In the genomic region with DNA sequence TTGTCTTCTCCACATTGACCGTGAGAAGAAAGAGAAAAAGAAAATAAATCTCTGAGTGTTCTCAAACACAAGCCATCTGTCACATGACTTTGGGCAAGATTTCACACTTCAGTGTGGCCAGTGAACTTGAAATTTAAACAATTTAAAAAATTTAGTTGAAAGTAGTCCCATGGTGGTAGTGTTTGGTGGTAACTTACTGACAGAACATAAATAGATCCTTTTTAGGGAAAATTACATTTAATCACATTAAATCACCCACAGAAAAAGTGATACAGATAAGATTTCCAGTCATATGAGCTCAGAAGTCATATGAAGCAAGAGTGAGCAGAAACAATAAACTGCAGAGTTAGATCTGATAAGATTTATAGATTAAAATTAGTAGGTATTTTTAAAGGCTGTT, we compare ENCODE assay signal across 27 cellular contexts. TPM values are rescaled to one million over a fixed set of nuclear protein-coding genes. Genes with fewer than 3 reads are reported as not detected.
DNase-seq lines count a peak whose midpoint lies in the region; ATAC-seq, FAIRE-seq and TF ChIP-seq lines count a peak whose summit lies in the region.
"Had no signal": no experiment of that assay in that cellular context is flagged by ENCODE, and none has a peak within 500 bp of the region (broad histone marks: within the 10 kb centered on the region; RNA-seq: fewer than 3 reads in every experiment).

No MANE protein-coding gene starts in this region.

- TF ChIP-seq CTCF in HCT116 (IDR thresholded peaks at IDR 0.05 in 2 of 3, conservative IDR thresholded peaks at IDR 0.05 in 1 of 3; ENCODE audit: borderline replicate concordance in 1 of 3, insufficient read depth in 1 of 3, low read depth in 2 of 3, low read length in 2 of 3), result no peak
- no peak for TF ChIP-seq CTCF in PC-9 (conservative IDR thresholded peaks at IDR 0.05)
- TF ChIP-seq CTCF in chondrocyte (IDR thresholded peaks at IDR 0.05), result no peak
- TF ChIP-seq CTCF in osteocyte (IDR thresholded peaks at IDR 0.05), result no peak

- peak overlapping the region; percentile 65 for H3K27ac Mint-ChIP-seq in chondrocyte (ENCODE audit: unreplicated experiment)
- H3K27ac Mint-ChIP-seq in osteocyte (ENCODE audit: unreplicated experiment), result peak overlapping the region; percentile 0
- H3K27ac Mint-ChIP-seq: CD4-positive, CD25-positive, alpha-beta regulatory T cell had no signal

- H3K79me2 ChIP-seq in HCT116 (ENCODE audit: insufficient read depth, low read length), result no peaks in the 10 kb centered on the region
- H3K79me2 ChIP-seq in PC-9 (ENCODE audit: low read depth), result no peaks in the 10 kb centered on the region

- RAD21 ChIA-PET in HCT116 (lab: Charles Lee; ENCODE audit: low non-redundant PET in 1 of 2, low total read pairs in 2 of 2, uncharacterized antibody in 2 of 2, unreplicated experiment in 2 of 2), result no interaction called here

- H3K4me1 ChIP-seq in HCT116 (ENCODE audit: control insufficient read depth in 1 of 2, insufficient read depth in 2 of 2, low read length in 2 of 2), result no peaks in the 10 kb centered on the region; a peak in 1 of 4 replicates
- no peaks in the 10 kb centered on the region for H3K4me1 ChIP-seq in PC-9 (replicated peaks; ENCODE audit: insufficient read depth)
- H3K4me1 ChIP-seq: BLaER1, SJCRH30 had no signal

- intact Hi-C loops in HCT116 (cut with micrococcal nuclease) (loop anchor here (2.0 to 5.0 kb wide), 2 partner anchors 55 to 225 kb away; no protein-coding TSS in a partner anchor), PC-9 (cut with micrococcal nuclease; ENCODE audit: unreplicated experiment) (loop anchor here (2.0 to 5.0 kb wide), 3 partner anchors 140 to 543 kb away; no protein-coding TSS in a partner anchor)

- no peak for DNase-seq in HCT116 (ENCODE audit: low read depth, low spot score)
- DNase-seq in PC-9, result no peak
- DNase-seq in chondrocyte (ENCODE audit: low spot score), result no peak
- no peak for DNase-seq in osteocyte (ENCODE audit: extremely low spot score, unreplicated experiment)
- DNase-seq in GM19239 (ENCODE audit: insufficient read length, low spot score), result no peak
- DNase-seq in activated CD4-positive, alpha-beta T cell treated with anti-CD3 and anti-CD28 coated beads for 1 hour, result no peak
- DNase-seq in GF-D8 (lab: John Stamatoyannopoulos, UW), result no peak
- DNase-seq in iPS-NIHi7 (ENCODE audit: extremely low spot score), result no peak
- DNase-seq: CD4-positive, CD25-positive, alpha-beta regulatory T cell; DMS153; DND-41; GOT3; HCEC 1CT; MV-4-11; NCI-H1105; NCI-H1436 treated with DMSO at 0.1 percent for 48 hours; NCI-H187 treated with DMSO at 0.1 percent for 48 hours; NCI-H2171 treated with DMSO at 0.1 percent for 48 hours; NCI-H345; NCI-H510A treated with DMSO at 0.1 percent for 48 hours; NCI-H748 treated with DMSO at 0.1 percent for 48 hours; SJCRH30 had no signal

- no peaks in the 10 kb centered on the region for H3K9me3 ChIP-seq in HCT116 (ENCODE audit: control insufficient read depth in 1 of 2, insufficient read depth in 1 of 2, low read depth in 1 of 2, low read length in 2 of 2)
- H3K9me3 ChIP-seq in PC-9 (ENCODE audit: insufficient read depth, low read depth), result no peaks in the 10 kb centered on the region; the same call in 1 of the 2 replicates
- H3K9me3 ChIP-seq: BLaER1, SJCRH30 had no signal

- ATAC-seq in HCT116, result no peak
- ATAC-seq: K562 had no signal

- H2AFZ ChIP-seq in HCT116 (ENCODE audit: low read depth, low read length, poor library complexity, severe bottlenecking) (peak overlapping the region; percentile 87), PC-9 (peak overlapping the region; percentile 44; the same call in 1 of the 2 replicates)

- H3K27me3 Mint-ChIP-seq in chondrocyte (ENCODE audit: low read depth) (no peaks in the 10 kb centered on the region), osteocyte (ENCODE audit: unreplicated experiment) (no peaks in the 10 kb centered on the region)

- H3K4me1 Mint-ChIP-seq in chondrocyte (ENCODE audit: low read depth) (peaks cover 52% of the 10 kb centered on the region), osteocyte (ENCODE audit: unreplicated experiment) (peaks cover 47% of the 10 kb centered on the region)
- H3K4me1 Mint-ChIP-seq: CD4-positive, CD25-positive, alpha-beta regulatory T cell had no signal

- H3K4me3 Mint-ChIP-seq in chondrocyte (ENCODE audit: unreplicated experiment) (no peak overlapping the region), osteocyte (ENCODE audit: unreplicated experiment) (no peak overlapping the region)
- H3K4me3 Mint-ChIP-seq: CD4-positive, CD25-positive, alpha-beta regulatory T cell had no signal

- H3K9me2 ChIP-seq in HCT116 (ENCODE audit: insufficient read depth), result 0 out of 2 replicates have a peak, but pooled peaks cover 3% of the 10 kb centered on the region
- H3K9me2 ChIP-seq in PC-9 (ENCODE audit: insufficient read depth), result no peaks in the 10 kb centered on the region; the same call in 1 of the 2 replicates

- H3K9ac ChIP-seq in HCT116 (ENCODE audit: low read length), result no peak overlapping the region
- H3K9ac ChIP-seq: BLaER1 had no signal

- CTCF ChIA-PET in HCT116 (lab: Charles Lee), result interaction anchor here (0.8 kb wide), 1 partner anchor 55 kb away, joined by 3 read pairs; no protein-coding TSS in a partner anchor
- CTCF ChIA-PET in PC-9 (lab: Charles Lee), result no interaction called here

- H3K27me3 ChIP-seq in HCT116 (ENCODE audit: insufficient read depth, low read length), result no peaks in the 10 kb centered on the region
- no peaks in the 10 kb centered on the region for H3K27me3 ChIP-seq in PC-9 (ENCODE audit: insufficient read depth, low read depth)
- H3K27me3 ChIP-seq: BLaER1 had no signal

- H3K36me3 Mint-ChIP-seq in chondrocyte (ENCODE audit: low read depth), result no peaks in the 10 kb centered on the region
- no peaks in the 10 kb centered on the region for H3K36me3 Mint-ChIP-seq in osteocyte (ENCODE audit: unreplicated experiment)
- H3K36me3 Mint-ChIP-seq: CD4-positive, CD25-positive, alpha-beta regulatory T cell had no signal

- no peaks in the 10 kb centered on the region for H4K20me1 ChIP-seq in HCT116 (ENCODE audit: insufficient read depth)
- H4K20me1 ChIP-seq in PC-9 (ENCODE audit: insufficient read depth), result no peaks in the 10 kb centered on the region
- H4K20me1 ChIP-seq: BLaER1 had no signal

- TF ChIP-seq POLR2A in HCT116 (IDR thresholded peaks at IDR 0.05; ENCODE audit: borderline replicate concordance, extremely low read depth, insufficient read depth, insufficient read length), result no peak

- no peaks in the 10 kb centered on the region for H3F3A ChIP-seq in PC-9 (ENCODE audit: insufficient read depth, low read depth)

- POLR2A ChIA-PET in HCT116 (lab: Charles Lee) (no interaction called here), PC-9 (lab: Charles Lee; ENCODE audit: unreplicated experiment) (interaction anchor here (0.6 kb wide), 1 partner anchor 960 kb away, joined by 3 read pairs; no protein-coding TSS in a partner anchor)

- no peak for FAIRE-seq in GM19239 (lab: Jason Lieb, UNC)
- FAIRE-seq: GM18507, K562 had no signal

- TF ChIP-seq RAD21 in HCT116 (IDR thresholded peaks at IDR 0.05; ENCODE audit: low read depth), result no peak

- H3K4me2 ChIP-seq in HCT116 (ENCODE audit: low read length) (no peak overlapping the region), PC-9 (no peak overlapping the region)
- H3K4me2 ChIP-seq: BLaER1 had no signal

- BruUV-seq in HCT116 (replicated peaks; lab: Mats Ljungman, UMichigan) (no TSS peak), PC-9 (replicated peaks; lab: Mats Ljungman, UMichigan) (no TSS peak)

- H3K36me3 ChIP-seq in HCT116 (ENCODE audit: control insufficient read depth in 1 of 2, insufficient read depth in 2 of 2, low read length in 2 of 2) (no peaks in the 10 kb centered on the region), PC-9 (ENCODE audit: low read depth) (no peaks in the 10 kb centered on the region)
- H3K36me3 ChIP-seq: BLaER1, SJCRH30 had no signal

- H3K4me3 ChIP-seq in HCT116 (replicated peaks in 1 of 2; ENCODE audit: low read depth in 1 of 2, low read length in 2 of 2), result no peak overlapping the region
- no peak overlapping the region for H3K4me3 ChIP-seq in PC-9
- H3K4me3 ChIP-seq: BLaER1, K562, SJCRH30 had no signal

- H3K27ac ChIP-seq in HCT116 (ENCODE audit: low read depth, low read length) (no peak overlapping the region), PC-9 (no peak overlapping the region)
- H3K27ac ChIP-seq: BLaER1, HL-60, SJCRH30 had no signal

- no peaks in the 10 kb centered on the region for H3K9me3 Mint-ChIP-seq in chondrocyte (ENCODE audit: low read depth)
- no peaks in the 10 kb centered on the region for H3K9me3 Mint-ChIP-seq in osteocyte (ENCODE audit: unreplicated experiment)

TF ChIP-seq in HCT116, 20 proteins besides CTCF, POLR2A, EP300 and RAD21:
- TF ChIP-seq, protein P1, sequence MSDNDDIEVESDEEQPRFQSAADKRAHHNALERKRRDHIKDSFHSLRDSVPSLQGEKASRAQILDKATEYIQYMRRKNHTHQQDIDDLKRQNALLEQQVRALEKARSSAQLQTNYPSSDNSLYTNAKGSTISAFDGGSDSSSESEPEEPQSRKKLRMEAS (IDR thresholded peaks at IDR 0.05), result no peak
- no peak for TF ChIP-seq ZFX (IDR thresholded peaks at IDR 0.05)
- no peak for TF ChIP-seq EZH2 (IDR thresholded peaks at IDR 0.05)
- no peak for TF ChIP-seq EGR1 (IDR thresholded peaks at IDR 0.05; ENCODE audit: low read depth)
- TF ChIP-seq EZH2phosphoT487 (IDR thresholded peaks at IDR 0.05; ENCODE audit: borderline replicate concordance), result no peak

RNA-seq across cellular contexts. Expression of gene SGIP1, which starts 31.9 kb away (rescaled TPM):
- total RNA-seq in HCT116 (2021; ENCODE audit: unreplicated experiment) (0.15 TPM), PC-9 (2021) (not detected in 2 replicates), chondrocyte (29.3 to 47.9 TPM (median 31.8 TPM) in 3 replicates), osteocyte (118 and 123 TPM in 2 replicates)
- polyA plus RNA-seq in HCT116 (2012), result 0.01 TPM in 1 of 2 replicates, not detected in the other
- total RNA-seq: CD4-positive, CD25-positive, alpha-beta regulatory T cell; MCF 10A had no signal
- polyA plus RNA-seq: CD4-positive, CD25-positive, alpha-beta regulatory T cell had no signal

Comparison
In these comparisons a context has a peak if more than half of its experiments do, and no peak if none do; other contexts are left out.
1. RNA of gene SGIP1, which starts 31.9 kb away (total RNA-seq): 118 to 123 TPM in osteocyte and 29.3 to 47.9 TPM in chondrocyte; 0.15 TPM in HCT116 (single experiment) and not detected in PC-9; every median in the first group is over 10 times any median in the second.